11 cellular contexts compared by ENCODE assay signal in genomic region chr19:41407271-41407670, GRCh38. TPM values are rescaled to one million over a fixed set of nuclear protein-coding genes. Genes with fewer than 3 reads are reported as not detected.
DNase-seq lines count a peak whose midpoint lies in the region; ATAC-seq, FAIRE-seq and TF ChIP-seq lines count a peak whose summit lies in the region.
"Had no signal": no experiment of that assay in that cellular context is flagged by ENCODE, and none has a peak within 500 bp of the region (broad histone marks: within the 10 kb centered on the region; RNA-seq: fewer than 3 reads in every experiment).

No MANE protein-coding gene starts in this region.

- FAIRE-seq in RCC 7860 (lab: Jason Lieb, UNC) = peak; percentile 52

- H3K4me1 Mint-ChIP-seq in progenitor cell of endocrine pancreas (ENCODE audit: low read depth) = peaks cover 12% of the 10 kb centered on the region
- H3K4me1 Mint-ChIP-seq in activated T-helper 1 cell treated with anti-CD3 and anti-CD28 coated beads, Interleukin-12 subunit alpha, Interleukin-12 subunit beta, Interleukin-2, Interleukin-4 antibody, amounts not matched to agents 30 ng/mL and 10 ng/mL and 1 ng/mL, durations not matched to agents 14 hours and 24 hours and 36 hours (ENCODE audit: low read depth) = no peaks in the 10 kb centered on the region
- H3K4me1 Mint-ChIP-seq in effector memory CD8-positive, alpha-beta T cell (ENCODE audit: low read depth in 2 of 2) = peaks cover 21 to 24% of the 10 kb centered on the region in 2 donors

- H3K4me1 ChIP-seq in HEK293 (ENCODE audit: control insufficient read depth, insufficient read depth, low read length) = peaks cover 5% of the 10 kb centered on the region; the same call in 1 of the 2 replicates
- H3K4me1 ChIP-seq in hepatocyte (ENCODE audit: insufficient read depth) = peaks cover 12% of the 10 kb centered on the region
- H3K4me1 ChIP-seq: colonic mucosa had no signal

- POLR2A ChIA-PET in HEK293 (lab: Yijun Ruan, JAX) = no interaction called here

- no peak overlapping the region for H3K4me2 ChIP-seq in hepatocyte

- no peaks in the 10 kb centered on the region for H3K27me3 ChIP-seq in hepatocyte
- H3K27me3 ChIP-seq: colonic mucosa had no signal

- no peaks in the 10 kb centered on the region for H3K79me2 ChIP-seq in hepatocyte

- H3K4me3 Mint-ChIP-seq in progenitor cell of endocrine pancreas (ENCODE audit: low read depth) = no peak overlapping the region
- no peak overlapping the region for H3K4me3 Mint-ChIP-seq in activated T-helper 1 cell treated with anti-CD3 and anti-CD28 coated beads, Interleukin-12 subunit alpha, Interleukin-12 subunit beta, Interleukin-2, Interleukin-4 antibody, amounts not matched to agents 30 ng/mL and 10 ng/mL and 1 ng/mL, durations not matched to agents 14 hours and 24 hours and 36 hours
- no peak overlapping the region for H3K4me3 Mint-ChIP-seq in effector memory CD8-positive, alpha-beta T cell

- 44% methylated on average over 4 of the region's 4 CpGs for whole genome bisulfite sequencing in hepatocyte (ENCODE audit: low lambda C conversion rate, missing lambda C conversion rate)

- intact Hi-C loops in activated T-helper 1 cell treated with anti-CD3 and anti-CD28 coated beads, Interleukin-12 subunit alpha, Interleukin-12 subunit beta, Interleukin-2, Interleukin-4 antibody, amounts not matched to agents 30 ng/mL and 10 ng/mL and 1 ng/mL, durations not matched to agents 14 hours and 24 hours and 36 hours (cut with micrococcal nuclease) = no loop called here

- H3K27ac ChIP-seq in HEK293 (ENCODE audit: extremely low read depth, low read depth, low read length) = 0 out of 2 replicates have a peak overlapping the region, but pooled peaks have one; percentile 34
- peak overlapping the region; percentile 31 for H3K27ac ChIP-seq in hepatocyte
- H3K27ac ChIP-seq: colonic mucosa had no signal

- no peaks in the 10 kb centered on the region for H3K9me2 ChIP-seq in hepatocyte (replicated peaks; ENCODE audit: insufficient read depth)

- peak; percentile 69 for DNase-seq in RCC 7860 (ENCODE audit: low spot score)
- DNase-seq in hepatocyte (ENCODE audit: low spot score) = no peak
- DNase-seq in progenitor cell of endocrine pancreas (ENCODE audit: low spot score, unreplicated experiment) = no peak
- DNase-seq in activated T-helper 1 cell treated with anti-CD3 and anti-CD28 coated beads, Interleukin-12 subunit alpha, Interleukin-12 subunit beta, Interleukin-2, Interleukin-4 antibody, amounts not matched to agents 30 ng/mL and 10 ng/mL and 1 ng/mL, durations not matched to agents 14 hours and 24 hours and 36 hours (ENCODE audit: low spot score) = no peak
- DNase-seq in AG08395 (ENCODE audit: low spot score) = no peak
- DNase-seq in NCI-H2107 (lab: John Stamatoyannopoulos, UW) = no peak
- no peak for DNase-seq in effector memory CD8-positive, alpha-beta T cell
- DNase-seq: activated CD4-positive, CD25-positive, alpha-beta regulatory T cell treated with anti-CD3 and anti-CD28 coated beads, Interleukin-2, amount 50 U/mL, for 72 hours; colonic mucosa; NCI-H1694 treated with DMSO at 0.1 percent for 48 hours had no signal

- no peaks in the 10 kb centered on the region for H3K27me3 Mint-ChIP-seq in progenitor cell of endocrine pancreas
- H3K27me3 Mint-ChIP-seq in activated T-helper 1 cell treated with anti-CD3 and anti-CD28 coated beads, Interleukin-12 subunit alpha, Interleukin-12 subunit beta, Interleukin-2, Interleukin-4 antibody, amounts not matched to agents 30 ng/mL and 10 ng/mL and 1 ng/mL, durations not matched to agents 14 hours and 24 hours and 36 hours (ENCODE audit: insufficient read depth) = no peaks in the 10 kb centered on the region
- no peaks in the 10 kb centered on the region for H3K27me3 Mint-ChIP-seq in effector memory CD8-positive, alpha-beta T cell

- no peaks in the 10 kb centered on the region for H3K9me3 Mint-ChIP-seq in progenitor cell of endocrine pancreas (ENCODE audit: low read depth)
- H3K9me3 Mint-ChIP-seq in activated T-helper 1 cell treated with anti-CD3 and anti-CD28 coated beads, Interleukin-12 subunit alpha, Interleukin-12 subunit beta, Interleukin-2, Interleukin-4 antibody, amounts not matched to agents 30 ng/mL and 10 ng/mL and 1 ng/mL, durations not matched to agents 14 hours and 24 hours and 36 hours = no peaks in the 10 kb centered on the region
- H3K9me3 Mint-ChIP-seq in effector memory CD8-positive, alpha-beta T cell = no peaks in the 10 kb centered on the region

- no peaks in the 10 kb centered on the region for H4K20me1 ChIP-seq in hepatocyte (ENCODE audit: insufficient read depth, poor library complexity, severe bottlenecking)

- H3K27ac Mint-ChIP-seq in progenitor cell of endocrine pancreas = peak overlapping the region; percentile 81
- H3K27ac Mint-ChIP-seq in activated T-helper 1 cell treated with anti-CD3 and anti-CD28 coated beads, Interleukin-12 subunit alpha, Interleukin-12 subunit beta, Interleukin-2, Interleukin-4 antibody, amounts not matched to agents 30 ng/mL and 10 ng/mL and 1 ng/mL, durations not matched to agents 14 hours and 24 hours and 36 hours = no peak overlapping the region
- peak overlapping the region in 1 of 2 donors; percentile 8 for H3K27ac Mint-ChIP-seq in effector memory CD8-positive, alpha-beta T cell

- CTCF ChIA-PET in HEK293 (lab: Yijun Ruan, JAX) = interaction anchor here (0.6 to 1.5 kb wide), 2 partner anchors 32 to 247 kb away, joined by 3 to 4 read pairs; no protein-coding TSS in a partner anchor

- no peak for TF ChIP-seq CTCF in HEK293 (tag by site-specific recombination; IDR thresholded peaks at IDR 0.05)
- TF ChIP-seq CTCF in hepatocyte (IDR thresholded peaks at IDR 0.05; ENCODE audit: poor library complexity) = no peak
- no peak for TF ChIP-seq CTCF in progenitor cell of endocrine pancreas (IDR thresholded peaks at IDR 0.05; ENCODE audit: unreplicated experiment)

- H3K36me3 Mint-ChIP-seq in progenitor cell of endocrine pancreas (ENCODE audit: insufficient read depth) = peaks cover 5% of the 10 kb centered on the region
- H3K36me3 Mint-ChIP-seq in activated T-helper 1 cell treated with anti-CD3 and anti-CD28 coated beads, Interleukin-12 subunit alpha, Interleukin-12 subunit beta, Interleukin-2, Interleukin-4 antibody, amounts not matched to agents 30 ng/mL and 10 ng/mL and 1 ng/mL, durations not matched to agents 14 hours and 24 hours and 36 hours (ENCODE audit: low read depth) = peaks cover 5% of the 10 kb centered on the region
- peaks cover 7% of the 10 kb centered on the region for H3K36me3 Mint-ChIP-seq in effector memory CD8-positive, alpha-beta T cell (ENCODE audit: insufficient read depth)

- H3K9me3 ChIP-seq in HEK293 (ENCODE audit: control insufficient read depth, insufficient read depth, low read depth, low read length) = no peaks in the 10 kb centered on the region
- no peaks in the 10 kb centered on the region for H3K9me3 ChIP-seq in hepatocyte (ENCODE audit: low read depth)
- H3K9me3 ChIP-seq: colonic mucosa had no signal

- ATAC-seq in effector memory CD8-positive, alpha-beta T cell (replicated peaks) = no peak

- H3K4me3 ChIP-seq in HEK293 (ENCODE audit: low read depth, low read length) (no peak overlapping the region), hepatocyte (no peak overlapping the region)
- H3K4me3 ChIP-seq: colonic mucosa had no signal

- no peaks in the 10 kb centered on the region; a peak in 1 of 3 replicates for H3K36me3 ChIP-seq in HEK293 (ENCODE audit: control insufficient read depth in 2 of 2, insufficient read depth in 1 of 2, low read length in 2 of 2)
- H3K36me3 ChIP-seq in hepatocyte (replicated peaks; ENCODE audit: insufficient read depth, low read depth) = no peaks in the 10 kb centered on the region
- H3K36me3 ChIP-seq: colonic mucosa had no signal

- no peak overlapping the region for H2AFZ ChIP-seq in hepatocyte

TF ChIP-seq in HEK293, 187 proteins besides CTCF, POLR2A, EP300 and RAD21 (continues in another document):
- TF ChIP-seq PRDM1 (tag by site-specific recombination; IDR thresholded peaks at IDR 0.05) (no peak), ZNF473 (tag by site-specific recombination; IDR thresholded peaks at IDR 0.05) (no peak), YY2 (tag by site-specific recombination; IDR thresholded peaks at IDR 0.05) (no peak), ZNF214 (tag by site-specific recombination; IDR thresholded peaks at IDR 0.05; ENCODE audit: borderline replicate concordance) (no peak)

RNA-seq across cellular contexts. Expression of gene BCKDHA, which starts 9.7 kb away (rescaled TPM):
- total RNA-seq in hepatocyte (28.1 and 30.3 TPM in 2 replicates), progenitor cell of endocrine pancreas (15.2 and 16.3 TPM in 2 replicates)
- polyA plus RNA-seq in hepatocyte = 30.3 and 39.6 TPM in 2 replicates
- total RNA-seq in activated T-helper 1 cell treated with anti-CD3 and anti-CD28 coated beads, Interleukin-12 subunit alpha, Interleukin-12 subunit beta, Interleukin-2, Interleukin-4 antibody, amounts not matched to agents 30 ng/mL and 10 ng/mL and 1 ng/mL, durations not matched to agents 14 hours and 24 hours and 36 hours = 14.6 and 22.7 TPM in 2 replicates

RNA-seq across cellular contexts. Expression of gene EXOSC5, which starts 10.1 kb away (rescaled TPM):
- total RNA-seq in hepatocyte (7.4 and 13.7 TPM in 2 replicates), progenitor cell of endocrine pancreas (15.4 and 17.0 TPM in 2 replicates)
- polyA plus RNA-seq in hepatocyte = 21.2 and 22.4 TPM in 2 replicates
- 59.3 and 66.6 TPM in 2 replicates for total RNA-seq in activated T-helper 1 cell treated with anti-CD3 and anti-CD28 coated beads, Interleukin-12 subunit alpha, Interleukin-12 subunit beta, Interleukin-2, Interleukin-4 antibody, amounts not matched to agents 30 ng/mL and 10 ng/mL and 1 ng/mL, durations not matched to agents 14 hours and 24 hours and 36 hours

RNA-seq across cellular contexts. Expression of gene B3GNT8, which starts 19.9 kb away (rescaled TPM):
- total RNA-seq in hepatocyte (5.3 and 9.2 TPM in 2 replicates), progenitor cell of endocrine pancreas (4.4 and 4.6 TPM in 2 replicates)
- polyA plus RNA-seq in hepatocyte = 14.6 and 17.7 TPM in 2 replicates
- 0.44 and 0.99 TPM in 2 replicates for total RNA-seq in activated T-helper 1 cell treated with anti-CD3 and anti-CD28 coated beads, Interleukin-12 subunit alpha, Interleukin-12 subunit beta, Interleukin-2, Interleukin-4 antibody, amounts not matched to agents 30 ng/mL and 10 ng/mL and 1 ng/mL, durations not matched to agents 14 hours and 24 hours and 36 hours

RNA-seq across cellular contexts. Expression of gene TMEM91, which starts 30.9 kb away (rescaled TPM):
- total RNA-seq in hepatocyte = 23.6 and 27.5 TPM in 2 replicates
- 51.8 and 55.7 TPM in 2 replicates for polyA plus RNA-seq in hepatocyte
- 12.8 and 14.3 TPM in 2 replicates for total RNA-seq in progenitor cell of endocrine pancreas
- 2.8 and 2.9 TPM in 2 replicates for total RNA-seq in activated T-helper 1 cell treated with anti-CD3 and anti-CD28 coated beads, Interleukin-12 subunit alpha, Interleukin-12 subunit beta, Interleukin-2, Interleukin-4 antibody, amounts not matched to agents 30 ng/mL and 10 ng/mL and 1 ng/mL, durations not matched to agents 14 hours and 24 hours and 36 hours

RNA-seq across cellular contexts. Expression of gene DMAC2, which starts 32.4 kb away (rescaled TPM):
- total RNA-seq in hepatocyte = 54.7 and 62.0 TPM in 2 replicates
- polyA plus RNA-seq in hepatocyte = 63.9 and 66.8 TPM in 2 replicates
- total RNA-seq in progenitor cell of endocrine pancreas = 51.3 and 54.1 TPM in 2 replicates
- 56.7 and 57.3 TPM in 2 replicates for total RNA-seq in activated T-helper 1 cell treated with anti-CD3 and anti-CD28 coated beads, Interleukin-12 subunit alpha, Interleukin-12 subunit beta, Interleukin-2, Interleukin-4 antibody, amounts not matched to agents 30 ng/mL and 10 ng/mL and 1 ng/mL, durations not matched to agents 14 hours and 24 hours and 36 hours
